2 cellular contexts compared by ENCODE assay signal in genomic region chr7:156722427-156722826, GRCh38.
TF ChIP-seq lines count a peak whose summit lies in the region.

No MANE protein-coding gene starts in this region.

TF ChIP-seq in IMR-90, 13 proteins besides CTCF, POLR2A, EP300 and RAD21:
- TF ChIP-seq MXI1 (IDR thresholded peaks at IDR 0.05; ENCODE audit: borderline replicate concordance, low read depth, low read length) (no peak), USF2 (IDR thresholded peaks at IDR 0.05; ENCODE audit: low read depth, low read length) (no peak), BHLHE40 (IDR thresholded peaks at IDR 0.05; ENCODE audit: low read depth, low read length) (no peak), RCOR1 (IDR thresholded peaks at IDR 0.05; ENCODE audit: insufficient replicate concordance, low read length) (no peak), ELK1 (IDR thresholded peaks at IDR 0.05; ENCODE audit: borderline replicate concordance, low read depth, low read length) (no peak), CEBPB (IDR thresholded peaks at IDR 0.05; ENCODE audit: low read depth, low read length) (no peak), FOS (IDR thresholded peaks at IDR 0.05; ENCODE audit: low read depth, low read length) (no peak), MAZ (IDR thresholded peaks at IDR 0.05; ENCODE audit: borderline replicate concordance, low read depth, low read length) (no peak), CHD1 (IDR thresholded peaks at IDR 0.05; ENCODE audit: low read depth, low read length) (no peak), RFX5 (IDR thresholded peaks at IDR 0.05; ENCODE audit: low read depth, low read length) (no peak), MAFK (IDR thresholded peaks at IDR 0.05; ENCODE audit: low read depth, low read length) (no peak), NFE2L2 (IDR thresholded peaks at IDR 0.05; ENCODE audit: low read depth, low read length) (no peak), SMC3 (IDR thresholded peaks at IDR 0.05; ENCODE audit: low read depth, low read length) (no peak)

TF ChIP-seq in endothelial cell of umbilical vein, 7 proteins besides CTCF, POLR2A, EP300 and RAD21:
- no peak for TF ChIP-seq FOS (IDR thresholded peaks at IDR 0.05; ENCODE audit: borderline replicate concordance, insufficient read depth, low read length)
- TF ChIP-seq GATA2 (IDR thresholded peaks at IDR 0.05; ENCODE audit: insufficient read depth, insufficient read length, low read depth, low read length): no peak
- no peak for TF ChIP-seq JUN (IDR thresholded peaks at IDR 0.05; ENCODE audit: borderline replicate concordance, insufficient read depth, insufficient read length, low read depth)
- TF ChIP-seq POLR2AphosphoS5 (IDR thresholded peaks at IDR 0.05; ENCODE audit: insufficient read depth, low read depth, low read length): no peak
- TF ChIP-seq MYC (IDR thresholded peaks at IDR 0.05; ENCODE audit: low read depth, low read length): no peak
